In genomic region chr11:103297900-103298299, GRCh38 we compare ENCODE assay signal across 19 cellular contexts.
A peak's percentile ranks its signal among the peaks of the same experiment; 100 is the strongest.
DNase-seq lines count a peak whose midpoint lies in the region; ATAC-seq and TF ChIP-seq lines count a peak whose summit lies in the region.
"Had no signal": no experiment of that assay in that cellular context is flagged by ENCODE, and none has a peak within 500 bp of the region (broad histone marks: within the 10 kb centered on the region; RNA-seq: fewer than 3 reads in every experiment).

No MANE protein-coding gene starts in this region.

- peak; percentile 77 for ATAC-seq in SK-N-SH treated with all-trans-retinoic acid at 6 μM for 48 hours
- ATAC-seq in HG03378 (IDR thresholded peaks at IDR 0.05; ENCODE audit: unreplicated experiment): no peak
- no peak for ATAC-seq in HG02798 (IDR thresholded peaks at IDR 0.05; ENCODE audit: poor library complexity, unreplicated experiment)
- no peak for ATAC-seq in HG03095 (IDR thresholded peaks at IDR 0.05; ENCODE audit: unreplicated experiment)

- peak; percentile 4 for DNase-seq in SK-N-DZ (ENCODE audit: low spot score)
- DNase-seq: 8988T; ACHN; BE2C; C1 segment of cervical spinal cord; CD4-positive, alpha-beta memory T cell; CD4-positive, CD25-positive, alpha-beta regulatory T cell; CD8-positive, alpha-beta memory T cell; COR-L47; DMS 273 treated with DMSO at 0.1 percent for 48 hours; DMS153; DMS53; DMS79; DND-41; GF-D8 had no signal

TF ChIP-seq in SK-N-SH treated with all-trans-retinoic acid at 6 μM for 48 hours, 23 proteins besides CTCF, POLR2A, EP300 and RAD21:
- TF ChIP-seq ISL1 (CRISPR knock-in tag; IDR thresholded peaks at IDR 0.05) (peak; percentile 81), RARB (CRISPR knock-in tag; IDR thresholded peaks at IDR 0.05) (no peak)
